Comparison of ENCODE assay signal across 24 cellular contexts in the genomic region with DNA sequence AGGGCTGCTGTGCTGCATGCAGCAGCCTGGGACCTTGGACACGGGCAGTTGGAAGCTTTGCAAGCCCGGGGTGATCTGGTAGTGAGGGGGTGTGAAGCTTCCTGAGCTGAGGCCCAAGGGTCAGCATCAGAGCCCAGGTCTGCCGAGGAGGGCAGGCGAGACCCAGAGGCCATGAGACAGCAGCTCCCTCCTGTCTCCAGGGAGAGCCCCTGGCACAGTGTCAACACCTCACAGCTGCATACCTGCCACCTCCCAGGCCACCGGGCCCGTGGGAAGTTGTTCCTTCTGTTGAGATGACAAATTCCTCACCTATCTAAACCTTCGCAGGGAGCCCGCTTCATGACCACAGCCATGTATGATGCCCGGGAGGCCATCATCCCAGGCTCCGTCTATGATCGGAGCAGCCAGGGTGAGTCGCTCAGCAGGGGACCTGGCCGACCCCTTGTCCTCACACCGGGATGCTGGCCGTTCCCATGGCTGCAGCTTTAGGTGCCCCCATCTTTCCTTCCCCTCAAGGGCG. TPM values are rescaled to one million over a fixed set of nuclear protein-coding genes. Genes with fewer than 3 reads are reported as not detected.
DNase-seq lines count a peak whose midpoint lies in the region; ATAC-seq, FAIRE-seq and TF ChIP-seq lines count a peak whose summit lies in the region.
"Had no signal": no experiment of that assay in that cellular context is flagged by ENCODE, and none has a peak within 500 bp of the region (broad histone marks: within the 10 kb centered on the region; RNA-seq: fewer than 3 reads in every experiment).

No MANE protein-coding gene starts in this region.

- no peaks in the 10 kb centered on the region for H3K27me3 Mint-ChIP-seq in stimulated activated naive CD8-positive, alpha-beta T cell treated with anti-CD3 and anti-CD28 coated beads, Interleukin-15, amount 100 ng/mL, for 72 hours
- H3K27me3 Mint-ChIP-seq: CD4-positive, alpha-beta memory T cell had no signal

- FAIRE-seq in GM12878 (lab: Jason Lieb, UNC) = no peak
- FAIRE-seq: GM12891, GM18507, H1 had no signal

- CTCF ChIA-PET in GM12878 (lab: Yijun Ruan, JAX) = interaction anchor here (1.5 kb wide), 1 partner anchor 20 kb away, joined by 3 read pairs; no protein-coding TSS in a partner anchor

- no peaks in the 10 kb centered on the region for H3K79me2 ChIP-seq in GM12878 (ENCODE audit: control insufficient read depth, insufficient read depth, low read length)

- H3K4me3 Mint-ChIP-seq in stimulated activated naive CD8-positive, alpha-beta T cell treated with anti-CD3 and anti-CD28 coated beads, Interleukin-15, amount 100 ng/mL, for 72 hours = no peak overlapping the region
- H3K4me3 Mint-ChIP-seq: CD4-positive, alpha-beta memory T cell had no signal

- BruUV-seq in GM12878 (replicated peaks; lab: Mats Ljungman, UMichigan) = no TSS peak

- H2AFZ ChIP-seq in GM12878 (ENCODE audit: control insufficient read depth, low read depth, low read length) = no peak overlapping the region

- H3K9ac ChIP-seq in GM12878 (ENCODE audit: control insufficient read depth, insufficient read depth, low read length) = no peak overlapping the region
- H3K9ac ChIP-seq: BLaER1 treated with 17β-estradiol and CSF1 and Interleukin-3, amounts not matched to agents 10 nM and 100 nM had no signal

- H3K4me3 ChIP-seq in GM12878 = no peak overlapping the region
- H3K4me3 ChIP-seq in neutrophil (ENCODE audit: low read depth in 1 of 2, low read length in 1 of 2) = no peak overlapping the region
- H3K4me3 ChIP-seq: BLaER1 treated with 17β-estradiol and CSF1 and Interleukin-3, amounts not matched to agents 10 nM and 100 nM; SJCRH30 had no signal

- RAD21 ChIA-PET in GM12878 (lab: Charles Lee; ENCODE audit: unreplicated experiment) = no interaction called here

- no peak for TF ChIP-seq RAD21 in GM12878 (IDR thresholded peaks at IDR 0.05; ENCODE audit: insufficient read depth, low read depth, low read length)

- TF ChIP-seq EP300 in GM12878 (IDR thresholded peaks at IDR 0.05; ENCODE audit: borderline replicate concordance in 1 of 2, control insufficient read depth in 1 of 2, low read depth in 2 of 2, low read length in 2 of 2) = no peak

- 99% methylated on average over 16 of the region's 16 CpGs for WGBS in GM12878 (ENCODE audit: insufficient coverage, insufficient replicate concordance, low lambda C conversion rate, missing lambda C conversion rate)

- H3K27ac Mint-ChIP-seq in stimulated activated naive CD8-positive, alpha-beta T cell treated with anti-CD3 and anti-CD28 coated beads, Interleukin-15, amount 100 ng/mL, for 72 hours = no peak overlapping the region

- H3K4me1 ChIP-seq in GM12878 (ENCODE audit: control insufficient read depth, insufficient read depth, low read length) (peaks cover 17% of the 10 kb centered on the region), neutrophil (ENCODE audit: control insufficient read depth in 1 of 2, insufficient read depth in 1 of 2, low read depth in 1 of 2, low read length in 1 of 2) (no peaks in the 10 kb centered on the region)
- H3K4me1 ChIP-seq: Caco-2, SJCRH30 had no signal

- DNase-seq in NCI-H146 (lab: John Stamatoyannopoulos, UW) = peak; percentile 23
- DNase-seq in NCI-H146 treated with DMSO at 0.1 percent for 48 hours (lab: John Stamatoyannopoulos, UW; ENCODE audit: unreplicated experiment) = no peak
- no peak for DNase-seq in GM12878 (ENCODE audit: low read depth, low spot score)
- DNase-seq in kidney tubule cell (ENCODE audit: low spot score) = peak; percentile 49
- no peak for DNase-seq in stimulated activated naive CD8-positive, alpha-beta T cell treated with anti-CD3 and anti-CD28 coated beads, Interleukin-15, amount 100 ng/mL, for 72 hours
- DNase-seq in activated CD4-positive, alpha-beta T cell treated with anti-CD3 and anti-CD28 coated beads for 48 hours = no peak
- DNase-seq: ACHN; Caco-2; CD4-positive, alpha-beta memory T cell; DND-41; KBM-7; NCI-H1092; NCI-H1436 treated with DMSO at 0.1 percent for 48 hours; NCI-H2081 treated with DMSO at 0.1 percent for 48 hours; NK-92 treated with Interleukin-12 subunit alpha and Interleukin-12 subunit beta, amount 100 ng/mL, for 24 hours; SJCRH30 had no signal

- POLR2A ChIA-PET in GM12878 (lab: Charles Lee) = interaction anchor here (0.6 kb wide), 1 partner anchor 20 kb away, joined by 10 read pairs; no protein-coding TSS in a partner anchor

- ATAC-seq in GM12878 = no peak
- ATAC-seq in stimulated activated naive CD8-positive, alpha-beta T cell treated with anti-CD3 and anti-CD28 coated beads, Interleukin-15, amount 100 ng/mL, for 72 hours = no peak
- ATAC-seq in GM18511 (IDR thresholded peaks at IDR 0.05; ENCODE audit: unreplicated experiment) = no peak
- ATAC-seq: Panc1 had no signal

- intact Hi-C loops in GM12878 (cut with micrococcal nuclease; ENCODE audit: unreplicated experiment) = no loop called here

- peaks cover 5% of the 10 kb centered on the region; the same call in 1 of the 2 replicates for H4K20me1 ChIP-seq in GM12878 (ENCODE audit: control insufficient read depth, insufficient read depth)

- in situ Hi-C loops in GM12878 (cut with MboI) = loop anchor here (25.0 kb wide), 1 partner anchor 402 kb away; no protein-coding TSS in a partner anchor

- H3K27me3 ChIP-seq in GM12878 (replicated peaks in 1 of 2; ENCODE audit: control insufficient read depth in 2 of 2, insufficient read depth in 2 of 2, low read length in 1 of 2) (no peaks in the 10 kb centered on the region), neutrophil (peaks cover 8% of the 10 kb centered on the region)
- H3K27me3 ChIP-seq: BLaER1 treated with 17β-estradiol and CSF1 and Interleukin-3, amounts not matched to agents 10 nM and 100 nM; SJCRH30 had no signal

- no peaks in the 10 kb centered on the region for H3K9me3 ChIP-seq in GM12878 (replicated peaks; ENCODE audit: control insufficient read depth, insufficient read depth, low read length)
- no peaks in the 10 kb centered on the region for H3K9me3 ChIP-seq in neutrophil
- H3K9me3 ChIP-seq: BLaER1 treated with 17β-estradiol and CSF1 and Interleukin-3, amounts not matched to agents 10 nM and 100 nM; Caco-2; SJCRH30 had no signal

- no peaks in the 10 kb centered on the region for H3K9me3 Mint-ChIP-seq in stimulated activated naive CD8-positive, alpha-beta T cell treated with anti-CD3 and anti-CD28 coated beads, Interleukin-15, amount 100 ng/mL, for 72 hours
- H3K9me3 Mint-ChIP-seq: CD4-positive, alpha-beta memory T cell had no signal

- H3K27ac ChIP-seq in GM12878 (ENCODE audit: control insufficient read depth, insufficient read depth) = no peak overlapping the region
- peak overlapping the region; percentile 10 for H3K27ac ChIP-seq in neutrophil
- H3K27ac ChIP-seq: 22Rv1; BLaER1 treated with 17β-estradiol and CSF1 and Interleukin-3, amounts not matched to agents 10 nM and 100 nM; SJCRH30 had no signal

- peak; percentile 58 for TF ChIP-seq POLR2A in GM12878 (IDR thresholded peaks at IDR 0.05; ENCODE audit: low read depth, low read length)

- SMC1A ChIA-PET in GM12878 (lab: Charles Lee; ENCODE audit: uncharacterized antibody, unreplicated experiment) = no interaction called here

- peaks cover 25% of the 10 kb centered on the region for H3K4me1 Mint-ChIP-seq in stimulated activated naive CD8-positive, alpha-beta T cell treated with anti-CD3 and anti-CD28 coated beads, Interleukin-15, amount 100 ng/mL, for 72 hours

- TF ChIP-seq CTCF in GM12878 (IDR thresholded peaks at IDR 0.05 in 2 of 3, conservative IDR thresholded peaks at IDR 0.05 in 1 of 3; ENCODE audit: control insufficient read depth in 2 of 3, extremely low read depth in 1 of 3, insufficient read depth in 1 of 3, low read depth in 3 of 3, low read length in 3 of 3) (no peak), neutrophil (IDR thresholded peaks at IDR 0.05) (no peak)

- H3K36me3 ChIP-seq in GM12878 (ENCODE audit: control insufficient read depth in 2 of 2, insufficient read depth in 2 of 2, low read length in 1 of 2) = peaks cover 29 to 65% of the 10 kb centered on the region in 2 experiments
- H3K36me3 ChIP-seq in neutrophil = peaks cover 97% of the 10 kb centered on the region

- H3K4me2 ChIP-seq in GM12878 (ENCODE audit: control insufficient read depth, insufficient read depth) = no peak overlapping the region
- H3K4me2 ChIP-seq: BLaER1 treated with 17β-estradiol and CSF1 and Interleukin-3, amounts not matched to agents 10 nM and 100 nM had no signal

RNA-seq across cellular contexts. Expression of gene CERS1, which starts 32.1 kb away (rescaled TPM):
- not detected in 2 replicates for total RNA-seq in GM12878 (2013; cell fraction: nucleolus; rRNA removed)
- total RNA-seq in GM12878 (2014; rRNA removed) = not detected in 2 replicates
- total RNA-seq in GM12878 (2014; rRNA removed; fragmentation: Illumina TruSeq; extraction: Trizol) = not detected in 2 replicates
- not detected in 2 replicates for total RNA-seq in GM12878 (2021)
- polyA plus RNA-seq in GM12878 (2011; ENCODE audit: low read depth) = not detected
- polyA plus RNA-seq in GM12878 (2011; rRNA removed) = not detected in 2 replicates
- polyA plus RNA-seq in GM12878 (2011; cell fraction: cytosol; rRNA removed) = not detected in 2 replicates
- not detected in 2 replicates for polyA plus RNA-seq in GM12878 (2011; cell fraction: nucleus; rRNA removed)
- polyA plus RNA-seq in GM12878 (2012) = 0.08 TPM in 1 of 2 replicates, not detected in the other
- polyA plus RNA-seq in GM12878 (2014; fragmentation: Illumina TruSeq; extraction: Trizol) = not detected in 2 replicates
- not detected for polyA plus RNA-seq in GM12878 (2014; fragmentation: Nextera tagmentation; extraction: Ambion mirVana)
- 0.16 TPM in 1 of 2 replicates, not detected in the other for polyA plus RNA-seq in GM12878 (2014; rRNA removed)
- under 1 TPM in 1 of 2 experiments, not detected in 1; 0.19 TPM for polyA plus RNA-seq in GM12878 (2016; fragmentation: Nextera tagmentation; extraction: Ambion mirVana)
- not detected in 2 replicates for polyA minus RNA-seq in GM12878 (2011; rRNA and poly(A)+ RNA removed)
- polyA minus RNA-seq in GM12878 (2011; cell fraction: cytosol; rRNA and poly(A)+ RNA removed) = not detected in 2 replicates
- polyA minus RNA-seq in GM12878 (2011; cell fraction: nucleus; rRNA and poly(A)+ RNA removed) = not detected in 2 replicates
- total RNA-seq: CD4-positive, alpha-beta memory T cell had no signal
- polyA plus RNA-seq: CD4-positive, alpha-beta memory T cell had no signal

RNA-seq across cellular contexts. Expression of gene UPF1, which starts 32.1 kb away (rescaled TPM):
- total RNA-seq in GM12878 (2013; cell fraction: nucleolus; rRNA removed) = 99.0 and 125 TPM in 2 replicates
- total RNA-seq in GM12878 (2014; rRNA removed) (35.3 and 40.6 TPM in 2 replicates), GM12878 (2014; rRNA removed; fragmentation: Illumina TruSeq; extraction: Trizol) (14.5 and 16.1 TPM in 2 replicates), GM12878 (2021) (71.9 and 80.9 TPM in 2 replicates)
- polyA plus RNA-seq in GM12878 (2011; ENCODE audit: low read depth) = 9.9 TPM
- polyA plus RNA-seq in GM12878 (2011; rRNA removed) (8.9 and 22.8 TPM in 2 replicates), GM12878 (2014; fragmentation: Illumina TruSeq; extraction: Trizol) (26.2 and 33.5 TPM in 2 replicates), GM12878 (2014; fragmentation: Nextera tagmentation; extraction: Ambion mirVana) (1 to 10 TPM in 1 of 2 experiments, under 1 TPM in 1; 0.58 to 1.1 TPM), GM12878 (2014; rRNA removed) (35.1 and 47.1 TPM in 2 replicates), GM12878 (2016; fragmentation: Nextera tagmentation; extraction: Ambion mirVana) (1 to 10 TPM; 4.5 to 5.6 TPM)
- 23.1 and 45.0 TPM in 2 replicates for polyA plus RNA-seq in GM12878 (2011; cell fraction: cytosol; rRNA removed)
- polyA plus RNA-seq in GM12878 (2011; cell fraction: nucleus; rRNA removed) = 102 and 147 TPM in 2 replicates
- polyA plus RNA-seq in GM12878 (2012) = 27.8 and 31.0 TPM in 2 replicates
- 66.6 and 68.0 TPM in 2 replicates for polyA minus RNA-seq in GM12878 (2011; rRNA and poly(A)+ RNA removed)
- 23.4 and 30.8 TPM in 2 replicates for polyA minus RNA-seq in GM12878 (2011; cell fraction: cytosol; rRNA and poly(A)+ RNA removed)
- polyA minus RNA-seq in GM12878 (2011; cell fraction: nucleus; rRNA and poly(A)+ RNA removed) = 43.4 and 69.7 TPM in 2 replicates

RNA-seq across cellular contexts. Expression of gene COPE, which starts 55.3 kb away (rescaled TPM):
- 79.3 and 88.6 TPM in 2 replicates for total RNA-seq in GM12878 (2013; cell fraction: nucleolus; rRNA removed)
- total RNA-seq in GM12878 (2014; rRNA removed) = 281 and 305 TPM in 2 replicates
- total RNA-seq in GM12878 (2014; rRNA removed; fragmentation: Illumina TruSeq; extraction: Trizol) = 101 and 113 TPM in 2 replicates
- total RNA-seq in GM12878 (2021) = 277 and 296 TPM in 2 replicates
- 86.9 TPM for polyA plus RNA-seq in GM12878 (2011; ENCODE audit: low read depth)
- 71.8 and 167 TPM in 2 replicates for polyA plus RNA-seq in GM12878 (2011; rRNA removed)
- polyA plus RNA-seq in GM12878 (2011; cell fraction: cytosol; rRNA removed) = 242 and 419 TPM in 2 replicates
- polyA plus RNA-seq in GM12878 (2011; cell fraction: nucleus; rRNA removed) = 239 and 284 TPM in 2 replicates
- 218 and 226 TPM in 2 replicates for polyA plus RNA-seq in GM12878 (2012)
- 4.3 and 47.5 TPM in 2 replicates for polyA plus RNA-seq in GM12878 (2014; fragmentation: Illumina TruSeq; extraction: Trizol)
- 10 to 100 TPM in 1 of 2 experiments, 1 to 10 TPM in 1; 3.5 to 17.8 TPM for polyA plus RNA-seq in GM12878 (2014; fragmentation: Nextera tagmentation; extraction: Ambion mirVana)
- 278 and 310 TPM in 2 replicates for polyA plus RNA-seq in GM12878 (2014; rRNA removed)
- polyA plus RNA-seq in GM12878 (2016; fragmentation: Nextera tagmentation; extraction: Ambion mirVana) = 100 to 1,000 TPM; 387 to 464 TPM
- polyA minus RNA-seq in GM12878 (2011; rRNA and poly(A)+ RNA removed) = 98.5 and 199 TPM in 2 replicates
- polyA minus RNA-seq in GM12878 (2011; cell fraction: cytosol; rRNA and poly(A)+ RNA removed) = 70.8 and 74.1 TPM in 2 replicates
- polyA minus RNA-seq in GM12878 (2011; cell fraction: nucleus; rRNA and poly(A)+ RNA removed) = 41.2 and 72.7 TPM in 2 replicates

RNA-seq across cellular contexts. Expression of gene DDX49, which starts 55.6 kb away (rescaled TPM):
- total RNA-seq in GM12878 (2013; cell fraction: nucleolus; rRNA removed) = 22.8 and 25.3 TPM in 2 replicates
- total RNA-seq in GM12878 (2014; rRNA removed) = 78.2 and 85.3 TPM in 2 replicates
- total RNA-seq in GM12878 (2014; rRNA removed; fragmentation: Illumina TruSeq; extraction: Trizol) = 39.0 and 39.8 TPM in 2 replicates
- 65.6 and 76.5 TPM in 2 replicates for total RNA-seq in GM12878 (2021)
- polyA plus RNA-seq in GM12878 (2011; ENCODE audit: low read depth) = 20.4 TPM
- polyA plus RNA-seq in GM12878 (2011; rRNA removed) = 20.0 and 36.9 TPM in 2 replicates
- 50.9 and 78.3 TPM in 2 replicates for polyA plus RNA-seq in GM12878 (2011; cell fraction: cytosol; rRNA removed)
- polyA plus RNA-seq in GM12878 (2011; cell fraction: nucleus; rRNA removed) = 60.3 and 73.4 TPM in 2 replicates
- 36.5 and 39.7 TPM in 2 replicates for polyA plus RNA-seq in GM12878 (2012)
- polyA plus RNA-seq in GM12878 (2014; fragmentation: Illumina TruSeq; extraction: Trizol) = 7.1 and 25.6 TPM in 2 replicates
- polyA plus RNA-seq in GM12878 (2014; fragmentation: Nextera tagmentation; extraction: Ambion mirVana) = 1 to 10 TPM in 1 of 2 experiments, under 1 TPM in 1; 0.58 to 5.5 TPM
- polyA plus RNA-seq in GM12878 (2014; rRNA removed) = 56.4 and 68.9 TPM in 2 replicates
- 100 to 1,000 TPM in 1 of 2 experiments, 10 to 100 TPM in 1; 86.1 to 102 TPM for polyA plus RNA-seq in GM12878 (2016; fragmentation: Nextera tagmentation; extraction: Ambion mirVana)
- 39.8 and 56.9 TPM in 2 replicates for polyA minus RNA-seq in GM12878 (2011; rRNA and poly(A)+ RNA removed)
- 18.1 and 33.5 TPM in 2 replicates for polyA minus RNA-seq in GM12878 (2011; cell fraction: cytosol; rRNA and poly(A)+ RNA removed)
- polyA minus RNA-seq in GM12878 (2011; cell fraction: nucleus; rRNA and poly(A)+ RNA removed) = 26.1 and 32.3 TPM in 2 replicates

Comparison
In these comparisons a context has a peak if more than half of its experiments do, and no peak if none do; other contexts are left out.
1. DNase-seq: peak in NCI-H146 (single experiment) and kidney tubule cell (single experiment); none in NCI-H146 treated with DMSO at 0.1 percent for 48 hours (single experiment), GM12878 (single experiment), stimulated activated naive CD8-positive, alpha-beta T cell treated with anti-CD3 and anti-CD28 coated beads, Interleukin-15, amount 100 ng/mL, for 72 hours (0 of 2) and activated CD4-positive, alpha-beta T cell treated with anti-CD3 and anti-CD28 coated beads for 48 hours (single experiment).